Comparison of ENCODE assay signal across 8 cellular contexts in genomic region chr19:4456843-4457653, GRCh38. TPM values are rescaled to one million over a fixed set of nuclear protein-coding genes. Genes with fewer than 3 reads are reported as not detected.
A peak's percentile ranks its signal among the peaks of the same experiment; 100 is the strongest.
DNase-seq lines count a peak whose midpoint lies in the region; ATAC-seq and TF ChIP-seq lines count a peak whose summit lies in the region.

No MANE protein-coding gene starts in this region.

- H3K9me3 ChIP-seq in BE2C: no peaks in the 10 kb centered on the region
- H3K9me3 ChIP-seq in Loucy (ENCODE audit: insufficient read depth, low read depth, low read length): no peaks in the 10 kb centered on the region
- H3K9me3 ChIP-seq in endocrine pancreas (ENCODE audit: control insufficient read depth, low read length): no peaks in the 10 kb centered on the region
- no peaks in the 10 kb centered on the region for H3K9me3 ChIP-seq in mesodermal cell (ENCODE audit: control insufficient read depth, low read length)

- H3K4me3 ChIP-seq in BE2C (ENCODE audit: low read depth, low read length) (peak overlapping the region; percentile 78), Loucy (ENCODE audit: low read length, poor library complexity, severe bottlenecking) (peak overlapping the region; percentile 90), endocrine pancreas (ENCODE audit: control insufficient read depth, insufficient read depth, low read length) (peak overlapping the region; percentile 73), mesodermal cell (ENCODE audit: extremely low read depth, insufficient read depth, low read length, poor library complexity, severe bottlenecking) (peak overlapping the region; percentile 78)

- H3K9me2 ChIP-seq in Loucy (replicated peaks; ENCODE audit: low read depth, low read length): no peaks in the 10 kb centered on the region

- H3F3A ChIP-seq in Loucy (ENCODE audit: low read depth): no peaks in the 10 kb centered on the region

- TF ChIP-seq CTCF in BE2C (IDR thresholded peaks at IDR 0.05; ENCODE audit: low read depth, low read length) (no peak), Loucy (conservative IDR thresholded peaks at IDR 0.05; ENCODE audit: low read length) (no peak)

- H3K4me2 ChIP-seq in Loucy (ENCODE audit: low read depth, low read length, poor library complexity, severe bottlenecking): peak overlapping the region; percentile 79

- peaks cover 11% of the 10 kb centered on the region for H3K36me3 ChIP-seq in BE2C
- peaks cover 9% of the 10 kb centered on the region; the same call in 1 of the 2 replicates for H3K36me3 ChIP-seq in Loucy (ENCODE audit: insufficient read depth, low read length)
- peaks cover 9% of the 10 kb centered on the region for H3K36me3 ChIP-seq in endocrine pancreas (ENCODE audit: control insufficient read depth, insufficient read depth, low read length)
- H3K36me3 ChIP-seq in mesodermal cell (ENCODE audit: control insufficient read depth, insufficient read depth, low read length): peaks cover 19% of the 10 kb centered on the region

- peaks cover 30% of the 10 kb centered on the region for H3K79me2 ChIP-seq in Loucy (ENCODE audit: insufficient read depth, low read length)

- DNase-seq in BE2C: peak; percentile 80
- DNase-seq in activated CD4-positive, alpha-beta T cell treated with anti-CD3 and anti-CD28 coated beads for 4 hours: peak; percentile 64 to 76
- peak; percentile 18 for DNase-seq in stromal cell of bone marrow (ENCODE audit: low read depth)

- peak overlapping the region; percentile 72 for H3K9ac ChIP-seq in Loucy (ENCODE audit: low read depth, low read length, poor library complexity, severe bottlenecking)
- peak overlapping the region; percentile 100 for H3K9ac ChIP-seq in endocrine pancreas (ENCODE audit: control insufficient read depth, insufficient read depth, low read length)

- peaks cover 24% of the 10 kb centered on the region for H4K20me1 ChIP-seq in Loucy (ENCODE audit: insufficient read depth, low read length, poor library complexity, severe bottlenecking)

- H3K4me1 ChIP-seq in BE2C (peaks cover 4% of the 10 kb centered on the region; the same call in 1 of the 2 replicates), Loucy (ENCODE audit: insufficient read depth, low read length, poor library complexity, severe bottlenecking) (peaks cover 15% of the 10 kb centered on the region), endocrine pancreas (ENCODE audit: control insufficient read depth, insufficient read depth, low read length) (no peaks in the 10 kb centered on the region), mesodermal cell (ENCODE audit: control insufficient read depth, insufficient read depth, low read length, poor library complexity, severe bottlenecking) (peaks cover 21% of the 10 kb centered on the region)

- H2AFZ ChIP-seq in Loucy (ENCODE audit: low read length): peak overlapping the region; percentile 80; the same call in 1 of the 2 replicates

- 1 to 2% methylated on average over 19 to 27 of the region's 53 CpGs for WGBS in mesodermal cell (ENCODE audit: insufficient coverage in 2 of 2), 2 experiments

- H3K27me3 ChIP-seq in BE2C (no peaks in the 10 kb centered on the region), Loucy (ENCODE audit: insufficient read depth, low read length, poor library complexity, severe bottlenecking) (no peaks in the 10 kb centered on the region), endocrine pancreas (ENCODE audit: control insufficient read depth, insufficient read depth, low read length) (no peaks in the 10 kb centered on the region)

- ATAC-seq in GM19351 (IDR thresholded peaks at IDR 0.05; ENCODE audit: unreplicated experiment): peak; percentile 33
- ATAC-seq in HG02798 (IDR thresholded peaks at IDR 0.05; ENCODE audit: poor library complexity, unreplicated experiment): no peak

- H3K27ac ChIP-seq in mesodermal cell (ENCODE audit: low read depth, low read length, severe bottlenecking): peak overlapping the region; percentile 97

RNA-seq across cellular contexts. Expression of gene UBXN6, which starts 0.5 kb away (rescaled TPM):
- polyA plus RNA-seq in BE2C (2012; ENCODE audit: insufficient read depth, insufficient read length, low read depth): 311 TPM
- polyA plus RNA-seq in mesodermal cell (2013, experiment 1 of 2): 39.8 TPM
- 34.6 TPM for polyA plus RNA-seq in mesodermal cell (2013, experiment 2 of 2)

RNA-seq across cellular contexts. Expression of gene HDGFL2, which starts 15.0 kb away (rescaled TPM):
- 190 TPM for polyA plus RNA-seq in BE2C (2012; ENCODE audit: insufficient read depth, insufficient read length, low read depth)
- polyA plus RNA-seq in mesodermal cell (2013, experiment 1 of 2): 108 TPM
- polyA plus RNA-seq in mesodermal cell (2013, experiment 2 of 2): 94.7 TPM

RNA-seq across cellular contexts. Expression of gene CHAF1A, which starts 54.6 kb away (rescaled TPM):
- 12.6 TPM for polyA plus RNA-seq in BE2C (2012; ENCODE audit: insufficient read depth, insufficient read length, low read depth)
- 23.5 TPM for polyA plus RNA-seq in mesodermal cell (2013, experiment 1 of 2)
- polyA plus RNA-seq in mesodermal cell (2013, experiment 2 of 2): 22.8 TPM

RNA-seq across cellular contexts. Expression of gene SH3GL1, which starts 56.7 kb away (rescaled TPM):
- polyA plus RNA-seq in BE2C (2012; ENCODE audit: insufficient read depth, insufficient read length, low read depth): 132 TPM
- polyA plus RNA-seq in mesodermal cell (2013, experiment 1 of 2): 96.1 TPM
- 78.6 TPM for polyA plus RNA-seq in mesodermal cell (2013, experiment 2 of 2)

Comparison
In these comparisons a context has a peak if more than half of its experiments do, and no peak if none do; other contexts are left out.
1. DNase-seq: peak in every context shown above with its lines; median percentile 80 in BE2C; 70 in activated CD4-positive, alpha-beta T cell treated with anti-CD3 and anti-CD28 coated beads for 4 hours; 18 in stromal cell of bone marrow.